In genomic region chr11:116835791-116836647, GRCh38 we compare ENCODE assay signal across 8 cellular contexts. TPM values are rescaled to one million over a fixed set of nuclear protein-coding genes. Genes with fewer than 3 reads are reported as not detected.
DNase-seq lines count a peak whose midpoint lies in the region; ATAC-seq and TF ChIP-seq lines count a peak whose summit lies in the region.

No MANE protein-coding gene starts in this region.

- TF ChIP-seq CTCF in AG10803 (conservative IDR thresholded peaks at IDR 0.05; ENCODE audit: low read length) (peak; percentile 55), left lung (IDR thresholded peaks at IDR 0.05) (peak; percentile 34 to 51)

- CTCF ChIA-PET in activated CD4-positive, alpha-beta T cell treated with anti-CD3 and anti-CD28 coated beads, Interleukin-2, amount 10 ng/mL, durations not matched to agents 7 days and 5 days (lab: Charles Lee) = interaction anchor here (0.6 to 3.8 kb wide), 29 partner anchors 9 to 388 kb away, joined by 3 to 33 read pairs (median 4); partner anchors contain the start of genes APOA5, SIDT2 and ZPR1

- H3K4me1 Mint-ChIP-seq in activated CD4-positive, alpha-beta T cell treated with anti-CD3 and anti-CD28 coated beads, Interleukin-2, amount 10 ng/mL, durations not matched to agents 7 days and 5 days = peaks cover 16% of the 10 kb centered on the region

- peak overlapping the region; percentile 80 for H3K27ac Mint-ChIP-seq in activated CD4-positive, alpha-beta T cell treated with anti-CD3 and anti-CD28 coated beads, Interleukin-2, amount 10 ng/mL, durations not matched to agents 7 days and 5 days

- H3K9me3 ChIP-seq in left lung = no peaks in the 10 kb centered on the region

- peak overlapping the region; percentile 33 for H3K4me3 ChIP-seq in AG10803 (ENCODE audit: low read length)
- peak overlapping the region; percentile 10 to 36 for H3K4me3 ChIP-seq in left lung

- H3K27me3 ChIP-seq in left lung = peaks cover 0 to 5% of the 10 kb centered on the region in 2 donors

- H3K27ac ChIP-seq in left lung = peak overlapping the region; percentile 73 to 87

- H3K36me3 ChIP-seq in left lung = no peaks in the 10 kb centered on the region

- POLR2A ChIA-PET in activated CD4-positive, alpha-beta T cell treated with anti-CD3 and anti-CD28 coated beads, Interleukin-2, amount 10 ng/mL, durations not matched to agents 7 days and 5 days (lab: Charles Lee) = interaction anchor here (0.5 to 0.9 kb wide), 7 partner anchors 45 to 287 kb away, joined by 3 to 7 read pairs (median 3); partner anchors contain the start of gene APOA5

- intact Hi-C loops in left lung (cut with DNase I) = no loop called here

- H3K4me3 Mint-ChIP-seq in activated CD4-positive, alpha-beta T cell treated with anti-CD3 and anti-CD28 coated beads, Interleukin-2, amount 10 ng/mL, durations not matched to agents 7 days and 5 days = peak overlapping the region; percentile 66

- ATAC-seq in GM19023 (IDR thresholded peaks at IDR 0.05; ENCODE audit: unreplicated experiment) (peak; percentile 76), HG03280 (IDR thresholded peaks at IDR 0.05; ENCODE audit: unreplicated experiment) (peak; percentile 87), left lung (peak; percentile 91)

- no peaks in the 10 kb centered on the region for H3K36me3 Mint-ChIP-seq in activated CD4-positive, alpha-beta T cell treated with anti-CD3 and anti-CD28 coated beads, Interleukin-2, amount 10 ng/mL, durations not matched to agents 7 days and 5 days (ENCODE audit: low read depth)

- no peaks in the 10 kb centered on the region for H3K27me3 Mint-ChIP-seq in activated CD4-positive, alpha-beta T cell treated with anti-CD3 and anti-CD28 coated beads, Interleukin-2, amount 10 ng/mL, durations not matched to agents 7 days and 5 days

- DNase-seq in AG10803 (ENCODE audit: low read depth) = peak; percentile 90
- DNase-seq in NCI-H446 (lab: John Stamatoyannopoulos, UW) = peak; percentile 86 to 98
- DNase-seq in activated CD4-positive, alpha-beta T cell treated with anti-CD3 and anti-CD28 coated beads, Interleukin-2, amount 10 ng/mL, durations not matched to agents 7 days and 5 days = peak; percentile 83
- DNase-seq in cortex of kidney (lab: John Stamatoyannopoulos, UW) = peak; percentile 67
- peak; percentile 89 to 94 for DNase-seq in left lung
- peak; percentile 68 for DNase-seq in stimulated activated CD4-positive, alpha-beta T cell treated with anti-CD3 and anti-CD28 coated beads, Interleukin-2, amount 100 ng/mL, for 4 hours (ENCODE audit: low read depth)

- H3K9me3 Mint-ChIP-seq in activated CD4-positive, alpha-beta T cell treated with anti-CD3 and anti-CD28 coated beads, Interleukin-2, amount 10 ng/mL, durations not matched to agents 7 days and 5 days = no peaks in the 10 kb centered on the region

- peaks cover 8 to 25% of the 10 kb centered on the region in 2 donors for H3K4me1 ChIP-seq in left lung

RNA-seq across cellular contexts. Expression of gene APOA1, which starts 1.4 kb away (rescaled TPM):
- total RNA-seq in activated CD4-positive, alpha-beta T cell treated with anti-CD3 and anti-CD28 coated beads, Interleukin-2, amount 10 ng/mL, durations not matched to agents 7 days and 5 days = under 1 TPM; 0.23 to 0.25 TPM
- total RNA-seq in left lung = under 1 TPM; 0.50 to 0.90 TPM

RNA-seq across cellular contexts. Expression of gene APOC3, which starts 6.3 kb away (rescaled TPM):
- total RNA-seq in activated CD4-positive, alpha-beta T cell treated with anti-CD3 and anti-CD28 coated beads, Interleukin-2, amount 10 ng/mL, durations not matched to agents 7 days and 5 days = not detected
- not detected for total RNA-seq in left lung

RNA-seq across cellular contexts. Expression of gene APOA4, which starts 12.9 kb away (rescaled TPM):
- not detected for total RNA-seq in activated CD4-positive, alpha-beta T cell treated with anti-CD3 and anti-CD28 coated beads, Interleukin-2, amount 10 ng/mL, durations not matched to agents 7 days and 5 days
- total RNA-seq in left lung = not detected

RNA-seq across cellular contexts. Expression of gene APOA5, which starts 44.3 kb away (rescaled TPM):
- total RNA-seq in activated CD4-positive, alpha-beta T cell treated with anti-CD3 and anti-CD28 coated beads, Interleukin-2, amount 10 ng/mL, durations not matched to agents 7 days and 5 days = not detected
- total RNA-seq in left lung = not detected

RNA-seq across cellular contexts. Expression of gene ZPR1, which starts 48.2 kb away (rescaled TPM):
- total RNA-seq in activated CD4-positive, alpha-beta T cell treated with anti-CD3 and anti-CD28 coated beads, Interleukin-2, amount 10 ng/mL, durations not matched to agents 7 days and 5 days = 10 to 100 TPM; 55.9 to 58.3 TPM
- total RNA-seq in left lung = 10 to 100 TPM; 30.5 to 52.2 TPM

Comparison
In these comparisons a context has a peak if more than half of its experiments do, and no peak if none do; other contexts are left out.
1. Peak in every context shown above with its lines: DNase-seq, ATAC-seq, H3K4me3 ChIP-seq and H3K27ac ChIP-seq.